ENCODE assay signal across 16 cellular contexts in genomic region chr3:156389151-156389760, GRCh38.
DNase-seq lines count a peak whose midpoint lies in the region; ATAC-seq, FAIRE-seq and TF ChIP-seq lines count a peak whose summit lies in the region.
"Had no signal": no experiment of that assay in that cellular context is flagged by ENCODE, and none has a peak within 500 bp of the region (broad histone marks: within the 10 kb centered on the region; RNA-seq: fewer than 3 reads in every experiment).

No MANE protein-coding gene starts in this region.

- no peak for ATAC-seq in activated CD4-positive, CD25-positive, alpha-beta regulatory T cell treated with anti-CD3 and anti-CD28 coated beads, Interleukin-2, amount 50 U/mL, for 24 hours
- ATAC-seq: natural killer cell had no signal

- TF ChIP-seq POLR2A in H54 (IDR thresholded peaks at IDR 0.05; ENCODE audit: low read depth, low read length): no peak

- FAIRE-seq in H54 (lab: Jason Lieb, UNC): no peak
- FAIRE-seq: bronchial epithelial cell, D721Med had no signal

- DNase-seq in EL (peak; percentile 7), NCI-H1048 (lab: John Stamatoyannopoulos, UW) (peak; percentile 13), astrocyte of the hippocampus (ENCODE audit: low read depth, low spot score) (peak; percentile 8), myocyte (ENCODE audit: low read depth) (peak; percentile 49), H54 (ENCODE audit: insufficient read length, low spot score) (no peak), inferior parietal cortex (ENCODE audit: extremely low spot score) (no peak)
- DNase-seq: activated CD4-positive, alpha-beta memory T cell treated with anti-CD3 and anti-CD28 coated beads, Interleukin-2, amount 10 ng/mL, durations not matched to agents 7 days and 5 days; activated T-cell treated with anti-CD3 and anti-CD28 coated beads, Interleukin-2, amount 50 U/mL, for 48 hours; mammary epithelial cell; natural killer cell; NCI-H187 treated with DMSO at 0.1 percent for 48 hours; stimulated activated CD4-positive, alpha-beta T cell treated with anti-CD3 and anti-CD28 coated beads, Interleukin-4, amount 100 ng/mL, for 4 hours; stimulated activated CD8-positive, alpha-beta memory T cell treated with anti-CD3 and anti-CD28 coated beads, Interleukin-4, amount 100 ng/mL, for 48 hours had no signal

Comparison
In these comparisons a context has a peak if more than half of its experiments do, and no peak if none do; other contexts are left out.
1. DNase-seq: peak in EL (single experiment), NCI-H1048 (single experiment), astrocyte of the hippocampus (single experiment) and myocyte (single experiment); none in H54 (single experiment) and inferior parietal cortex (single experiment).